8 cellular contexts compared by ENCODE assay signal in the genomic region with DNA sequence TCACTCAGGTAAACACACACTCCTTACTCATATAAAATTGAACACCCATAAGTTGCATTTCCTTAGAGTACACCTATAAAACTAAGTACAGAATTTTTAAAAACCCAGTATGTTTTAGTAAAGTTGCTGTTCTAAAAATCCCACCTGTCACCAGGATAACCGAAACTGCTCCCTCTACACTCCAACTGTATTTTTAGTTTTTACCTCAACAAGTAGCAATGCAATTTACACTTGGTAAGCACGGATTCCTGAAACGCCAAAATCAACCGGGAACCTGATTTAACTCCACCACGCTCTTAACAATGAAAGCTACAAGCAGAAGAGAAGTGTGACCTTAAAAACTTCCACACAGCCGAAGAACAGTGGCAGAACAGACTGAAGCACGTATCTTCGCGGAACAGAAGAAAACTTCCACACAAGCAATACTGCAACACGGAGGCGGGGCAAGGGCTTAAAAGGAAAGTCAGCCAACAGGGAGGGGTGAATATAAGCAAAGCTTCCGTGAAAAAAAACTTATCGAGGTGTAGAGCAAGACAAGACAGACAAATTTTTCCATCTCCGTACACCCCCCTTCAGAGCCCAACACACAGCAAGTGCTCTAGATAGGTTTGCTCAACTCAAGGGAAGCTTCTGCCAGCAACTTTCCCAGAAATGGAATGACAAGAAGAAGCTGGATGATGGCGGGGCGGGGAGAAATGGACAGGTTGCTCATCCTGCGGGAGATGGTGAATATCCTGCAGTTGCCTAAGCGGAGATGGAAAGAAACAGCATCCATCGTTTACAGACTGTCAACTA. TPM values are rescaled to one million over a fixed set of nuclear protein-coding genes. Genes with fewer than 3 reads are reported as not detected.
DNase-seq lines count a peak whose midpoint lies in the region; ATAC-seq lines count a peak whose summit lies in the region.

No MANE protein-coding gene starts in this region.

- DNase-seq in D341Med (ENCODE audit: low spot score) (peak; percentile 37), KG1 (lab: John Stamatoyannopoulos, UW) (peak; percentile 64), caudate nucleus (lab: John Stamatoyannopoulos, UW) (peak in 27 of 61 donors; percentile 3 to 66 (median 28)), left colon (peak; percentile 74 to 79), OCI-M2 (lab: John Stamatoyannopoulos, UW; ENCODE audit: unreplicated experiment) (no peak)
- DNase-seq in activated CD4-positive, CD25-positive, alpha-beta regulatory T cell (lab: John Stamatoyannopoulos, UW): peak in 3 of 4 experiments; percentile 10 to 16 (median 16)
- DNase-seq in stimulated activated CD4-positive, alpha-beta T cell treated with anti-CD3 and anti-CD28 coated beads, Interleukin-2, amount 100 ng/mL, for 24 hours: peak; percentile 72

- ATAC-seq in left colon (peak; percentile 62), HG03565 (IDR thresholded peaks at IDR 0.05; ENCODE audit: unreplicated experiment) (no peak)

- intact Hi-C loops in left colon (cut with DNase I, micrococcal nuclease): no loop called here

- H3K27ac ChIP-seq in caudate nucleus (ENCODE audit: low read depth, low read length): peak overlapping the region; percentile 36

RNA-seq across cellular contexts. Expression of gene STAU1, which starts 1.4 kb away (rescaled TPM):
- total RNA-seq in left colon: 10 to 100 TPM; 82.3 to 96.2 TPM

RNA-seq across cellular contexts. Expression of gene DDX27, which starts 32.5 kb away (rescaled TPM):
- 10 to 100 TPM; 28.3 TPM for total RNA-seq in left colon
